20 cellular contexts compared by ENCODE assay signal in the genomic region with DNA sequence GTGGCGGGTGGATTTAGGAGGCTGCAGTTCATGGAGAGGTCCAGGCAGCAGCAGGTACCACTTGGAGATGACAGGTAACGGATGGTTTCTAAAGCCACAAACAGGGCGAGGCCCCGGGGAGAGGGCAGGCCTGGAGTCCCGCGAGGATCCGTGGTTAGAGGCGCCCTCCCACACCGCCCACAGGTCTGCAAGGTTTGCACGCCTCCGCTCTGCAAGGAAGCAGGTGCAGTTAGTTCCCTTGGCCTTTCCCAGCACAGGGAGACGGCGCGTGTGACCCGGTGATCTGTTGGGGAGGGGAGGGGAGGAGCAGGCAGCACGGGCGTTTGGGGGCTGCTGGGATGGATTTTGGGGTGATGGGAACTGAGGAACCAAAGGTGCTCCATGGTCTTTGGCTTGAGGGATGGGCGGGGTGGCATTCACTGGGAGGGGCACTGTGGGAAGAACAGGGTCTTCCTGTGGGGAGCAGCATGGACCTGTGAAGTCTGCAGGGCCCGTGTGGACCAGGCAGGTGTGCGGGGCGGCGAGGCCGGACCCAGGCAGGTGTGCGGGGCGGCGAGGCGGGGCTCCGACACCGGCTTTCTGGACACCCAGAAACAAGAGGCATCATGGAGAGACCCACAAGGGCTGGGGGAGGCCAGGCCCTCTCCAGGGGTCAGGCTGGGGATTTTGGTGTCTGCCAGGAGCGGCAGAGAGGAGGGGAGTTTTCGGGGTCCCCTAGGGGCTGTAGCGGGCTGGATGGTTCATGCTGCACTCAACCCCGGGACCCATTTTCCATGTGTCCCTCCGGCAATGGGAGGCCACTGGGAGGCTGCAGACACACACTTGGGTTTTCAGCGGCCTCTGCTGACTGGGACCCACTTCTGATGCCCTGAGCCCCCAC. TPM values are rescaled to one million over a fixed set of nuclear protein-coding genes. Genes with fewer than 3 reads are reported as not detected.
DNase-seq lines count a peak whose midpoint lies in the region; ATAC-seq and TF ChIP-seq lines count a peak whose summit lies in the region.
"Had no signal": no experiment of that assay in that cellular context is flagged by ENCODE, and none has a peak within 500 bp of the region (broad histone marks: within the 10 kb centered on the region; RNA-seq: fewer than 3 reads in every experiment).

No MANE protein-coding gene starts in this region.

- H3K36me3 ChIP-seq in right atrium auricular region: no peaks in the 10 kb centered on the region

- H3K27me3 Mint-ChIP-seq in stimulated activated naive B cell treated with anti-CD40 and anti-IgM and Interleukin-4, amounts not matched to agents 10 μg/mL and 1 μg/mL and 100 μg/mL, for 72 hours: peaks cover 34 to 59% of the 10 kb centered on the region in 2 donors

- ATAC-seq in Right ventricle myocardium superior (ENCODE audit: poor library complexity): no peak
- ATAC-seq in stimulated activated naive B cell treated with anti-CD40 and anti-IgM and Interleukin-4, amounts not matched to agents 10 μg/mL and 1 μg/mL and 100 μg/mL, for 72 hours (replicated peaks): peak; percentile 21 to 64
- no peak for ATAC-seq in HG03442 (IDR thresholded peaks at IDR 0.05; ENCODE audit: unreplicated experiment)
- ATAC-seq: stimulated activated naive CD8-positive, alpha-beta T cell treated with anti-CD3 and anti-CD28 coated beads, Interleukin-15, Interleukin-2, amounts not matched to agents 100 U/mL and 50 U/mL, for 24 hours had no signal

- peak overlapping the region; percentile 51 for H3K27ac Mint-ChIP-seq in stimulated activated naive B cell treated with anti-CD40 and anti-IgM and Interleukin-4, amounts not matched to agents 10 μg/mL and 1 μg/mL and 100 μg/mL, for 72 hours
- H3K27ac Mint-ChIP-seq: activated T-cell treated with anti-CD3 and anti-CD28 coated beads, Interleukin-2, amount 50 U/mL, for 24 hours; type B pancreatic cell had no signal

- no peaks in the 10 kb centered on the region for H3K36me3 Mint-ChIP-seq in stimulated activated naive B cell treated with anti-CD40 and anti-IgM and Interleukin-4, amounts not matched to agents 10 μg/mL and 1 μg/mL and 100 μg/mL, for 72 hours
- H3K36me3 Mint-ChIP-seq: type B pancreatic cell had no signal

- H3K9me3 Mint-ChIP-seq in stimulated activated naive B cell treated with anti-CD40 and anti-IgM and Interleukin-4, amounts not matched to agents 10 μg/mL and 1 μg/mL and 100 μg/mL, for 72 hours: no peaks in the 10 kb centered on the region
- H3K9me3 Mint-ChIP-seq: activated T-cell treated with anti-CD3 and anti-CD28 coated beads, Interleukin-2, amount 50 U/mL, for 24 hours; neural crest cell; type B pancreatic cell had no signal

- H3K4me3 ChIP-seq in right atrium auricular region: no peak overlapping the region
- H3K4me3 ChIP-seq: hepatocyte had no signal

- no peak for TF ChIP-seq CTCF in right atrium auricular region (IDR thresholded peaks at IDR 0.05)

- H3K4me3 Mint-ChIP-seq in stimulated activated naive B cell treated with anti-CD40 and anti-IgM and Interleukin-4, amounts not matched to agents 10 μg/mL and 1 μg/mL and 100 μg/mL, for 72 hours: no peak overlapping the region
- H3K4me3 Mint-ChIP-seq: activated T-cell treated with anti-CD3 and anti-CD28 coated beads, Interleukin-2, amount 50 U/mL, for 24 hours; neural crest cell; type B pancreatic cell had no signal

- H3K27me3 ChIP-seq in right atrium auricular region: no peaks in the 10 kb centered on the region

- no peaks in the 10 kb centered on the region for H3K4me1 ChIP-seq in right atrium auricular region

- no peaks in the 10 kb centered on the region for H3K9me3 ChIP-seq in right atrium auricular region

- H3K4me1 Mint-ChIP-seq in stimulated activated naive B cell treated with anti-CD40 and anti-IgM and Interleukin-4, amounts not matched to agents 10 μg/mL and 1 μg/mL and 100 μg/mL, for 72 hours: peaks cover 8 to 15% of the 10 kb centered on the region in 2 donors

- H3K27ac ChIP-seq in right atrium auricular region: no peak overlapping the region
- H3K27ac ChIP-seq: hepatocyte had no signal

- DNase-seq in Right ventricle myocardium superior (peak; percentile 24), right atrium auricular region (ENCODE audit: low spot score) (no peak), NCI-H187 treated with DMSO at 0.1 percent for 48 hours (lab: John Stamatoyannopoulos, UW) (peak; percentile 30), UCSD-AML1 (lab: John Stamatoyannopoulos, UW; ENCODE audit: unreplicated experiment) (no peak)
- DNase-seq in effector CD4-positive, alpha-beta T cell: peak; percentile 1
- no peak for DNase-seq in stimulated activated naive B cell treated with anti-CD40 and anti-IgM and Interleukin-4, amounts not matched to agents 10 μg/mL and 1 μg/mL and 100 μg/mL, for 72 hours
- no peak for DNase-seq in stimulated activated CD8-positive, alpha-beta memory T cell treated with anti-CD3 and anti-CD28 coated beads, Interleukin-4, amount 100 ng/mL, for 48 hours
- DNase-seq: activated T-cell treated with anti-CD3 and anti-CD28 coated beads, Interleukin-2, amount 50 U/mL, for 24 hours; amniotic stem cell; central memory CD4-positive, alpha-beta T cell; DMS 273 treated with DMSO at 0.1 percent for 48 hours; islet precursor cell; KG1; mesendoderm; NCI-H1092; stimulated activated naive CD8-positive, alpha-beta T cell treated with anti-CD3 and anti-CD28 coated beads, Interleukin-15, Interleukin-2, amounts not matched to agents 100 U/mL and 50 U/mL, for 24 hours had no signal

- intact Hi-C loops in Right ventricle myocardium superior (cut with DNase I): no loop called here

RNA-seq across cellular contexts. Expression of a gene that starts 29.1 kb away (rescaled TPM):
- total RNA-seq in Right ventricle myocardium superior (9.5 TPM), right atrium auricular region (1 to 10 TPM; 6.9 to 9.9 TPM)

RNA-seq across cellular contexts. Expression of a gene that starts 29.3 kb away (rescaled TPM):
- total RNA-seq in Right ventricle myocardium superior (10.3 TPM), right atrium auricular region (1 to 10 TPM; 6.6 to 8.0 TPM)

Comparison
In these comparisons a context has a peak if more than half of its experiments do, and no peak if none do; other contexts are left out.
1. DNase-seq: peak in Right ventricle myocardium superior (single experiment), NCI-H187 treated with DMSO at 0.1 percent for 48 hours (single experiment) and effector CD4-positive, alpha-beta T cell (single experiment); none in right atrium auricular region (single experiment), stimulated activated naive B cell treated with anti-CD40 and anti-IgM and Interleukin-4, amounts not matched to agents 10 μg/mL and 1 μg/mL and 100 μg/mL, for 72 hours (single experiment), UCSD-AML1 (single experiment) and stimulated activated CD8-positive, alpha-beta memory T cell treated with anti-CD3 and anti-CD28 coated beads, Interleukin-4, amount 100 ng/mL, for 48 hours (single experiment).
2. ATAC-seq: peak in stimulated activated naive B cell treated with anti-CD40 and anti-IgM and Interleukin-4, amounts not matched to agents 10 μg/mL and 1 μg/mL and 100 μg/mL, for 72 hours (2 of 2); none in Right ventricle myocardium superior (single experiment) and HG03442 (single experiment).